ENCODE assay signal across 18 cellular contexts in the genomic region with DNA sequence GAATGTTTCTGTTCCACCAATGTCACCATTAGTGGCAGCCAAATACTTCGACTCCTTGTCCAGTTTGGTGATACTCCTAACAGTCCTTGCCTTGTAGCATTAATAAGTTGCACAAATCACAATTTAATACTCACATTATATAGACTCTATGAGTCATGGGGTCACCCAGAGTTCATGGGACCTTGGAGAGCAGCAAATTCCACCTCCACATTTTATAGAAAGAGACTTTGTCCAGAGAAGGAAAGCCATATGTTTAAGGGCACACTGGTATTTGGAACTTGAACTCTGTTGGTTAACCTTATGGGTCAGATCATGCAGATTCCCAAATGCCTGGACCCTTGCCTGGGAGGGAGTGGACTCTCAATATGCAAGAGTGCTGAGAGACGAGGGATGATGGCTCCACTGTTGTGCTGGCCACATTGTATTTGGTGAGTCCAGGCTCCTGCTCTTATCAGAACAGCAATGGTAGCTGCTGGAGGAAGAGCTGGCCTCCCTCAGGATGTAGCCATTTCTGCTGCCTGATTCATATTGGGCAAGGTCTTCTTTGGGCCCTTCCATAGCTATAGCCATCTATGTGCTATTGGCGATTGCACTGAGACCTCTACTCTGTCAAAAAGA. TPM values are rescaled to one million over a fixed set of nuclear protein-coding genes. Genes with fewer than 3 reads are reported as not detected.
DNase-seq lines count a peak whose midpoint lies in the region; ATAC-seq and TF ChIP-seq lines count a peak whose summit lies in the region.
"Had no signal": no experiment of that assay in that cellular context is flagged by ENCODE, and none has a peak within 500 bp of the region (broad histone marks: within the 10 kb centered on the region; RNA-seq: fewer than 3 reads in every experiment).

No MANE protein-coding gene starts in this region.

- H3K27me3 ChIP-seq in PC-9 (ENCODE audit: insufficient read depth, low read depth): no peaks in the 10 kb centered on the region
- H3K27me3 ChIP-seq: sigmoid colon, uterus had no signal

- no peaks in the 10 kb centered on the region for H4K20me1 ChIP-seq in PC-9 (ENCODE audit: insufficient read depth)

- H2AFZ ChIP-seq in PC-9: no peak overlapping the region

- no peaks in the 10 kb centered on the region for H3K9me2 ChIP-seq in PC-9 (ENCODE audit: insufficient read depth)

- no peak overlapping the region for H3K4me2 ChIP-seq in PC-9

- CTCF ChIA-PET in HEK293 (lab: Yijun Ruan, JAX): no interaction called here
- CTCF ChIA-PET in PC-9 (lab: Charles Lee): interaction anchor here (0.6 kb wide), 1 partner anchor 79 kb away, joined by 4 read pairs; no protein-coding TSS in a partner anchor

- H3K4me3 ChIP-seq in HEK293 (ENCODE audit: low read depth, low read length) (no peak overlapping the region), PC-9 (no peak overlapping the region), choroid plexus epithelial cell (ENCODE audit: low read depth, low read length) (no peak overlapping the region)
- H3K4me3 ChIP-seq: lung, sigmoid colon, uterus had no signal

- no TSS peak for BruUV-seq in PC-9 (replicated peaks; lab: Mats Ljungman, UMichigan)

- TF ChIP-seq CTCF in HEK293 (tag by site-specific recombination; IDR thresholded peaks at IDR 0.05) (no peak), PC-9 (conservative IDR thresholded peaks at IDR 0.05) (no peak), choroid plexus epithelial cell (conservative IDR thresholded peaks at IDR 0.05; ENCODE audit: low read depth, low read length) (no peak)

- H3K4me1 ChIP-seq in HEK293 (ENCODE audit: control insufficient read depth, insufficient read depth, low read length) (no peaks in the 10 kb centered on the region), PC-9 (replicated peaks; ENCODE audit: insufficient read depth) (peaks cover 12% of the 10 kb centered on the region)
- H3K4me1 ChIP-seq: sigmoid colon, uterus had no signal

- H3K9me3 ChIP-seq in HEK293 (ENCODE audit: control insufficient read depth, insufficient read depth, low read depth, low read length) (no peaks in the 10 kb centered on the region), PC-9 (ENCODE audit: insufficient read depth, low read depth) (no peaks in the 10 kb centered on the region)
- H3K9me3 ChIP-seq: sigmoid colon, uterus had no signal

- POLR2A ChIA-PET in HEK293 (lab: Yijun Ruan, JAX) (no interaction called here), PC-9 (lab: Charles Lee; ENCODE audit: unreplicated experiment) (no interaction called here)

- H3K36me3 ChIP-seq in HEK293 (ENCODE audit: control insufficient read depth in 2 of 2, insufficient read depth in 1 of 2, low read length in 2 of 2) (no peaks in the 10 kb centered on the region), PC-9 (ENCODE audit: low read depth) (no peaks in the 10 kb centered on the region)
- H3K36me3 ChIP-seq: sigmoid colon, uterus had no signal

- H3K79me2 ChIP-seq in PC-9 (ENCODE audit: low read depth): no peaks in the 10 kb centered on the region

- no peaks in the 10 kb centered on the region for H3F3A ChIP-seq in PC-9 (ENCODE audit: insufficient read depth, low read depth)

- no peak overlapping the region for H3K27ac ChIP-seq in HEK293 (ENCODE audit: extremely low read depth, low read depth, low read length)
- H3K27ac ChIP-seq in PC-9: no peak overlapping the region
- H3K27ac ChIP-seq: sigmoid colon, uterus had no signal

- DNase-seq in PC-9 (peak; percentile 16 to 69), choroid plexus epithelial cell (ENCODE audit: low read depth) (peak; percentile 15), renal cortical epithelial cell (ENCODE audit: low read depth) (peak; percentile 7), T-helper 9 cell (no peak)
- DNase-seq: activated CD8-positive, alpha-beta memory T cell treated with anti-CD3 and anti-CD28 coated beads, Interleukin-2, amount 10 ng/mL, durations not matched to agents 7 days and 5 days; activated naive CD4-positive, alpha-beta T cell treated with Interleukin-2 at 50 U/mL for 16 hours; CD4-positive, alpha-beta memory T cell; NCI-H1105; nephron progenitor cell; sigmoid colon; stimulated activated naive CD4-positive, alpha-beta T cell treated with Interleukin-2 at 50 U/mL for 16 hours; SW 1271; uterus had no signal

- intact Hi-C loops in PC-9 (cut with micrococcal nuclease; ENCODE audit: unreplicated experiment): no loop called here

- ATAC-seq in HG02870 (IDR thresholded peaks at IDR 0.05; ENCODE audit: unreplicated experiment) (no peak), GM18502 (IDR thresholded peaks at IDR 0.05; ENCODE audit: poor library complexity, unreplicated experiment) (no peak)
- ATAC-seq: activated CD8-positive, alpha-beta memory T cell treated with anti-CD3 and anti-CD28 coated beads, Interleukin-2, amount 10 ng/mL, durations not matched to agents 7 days and 5 days; WTC11 had no signal

TF ChIP-seq in HEK293, 187 proteins besides CTCF, POLR2A, EP300 and RAD21:
- TF ChIP-seq, protein P1, sequence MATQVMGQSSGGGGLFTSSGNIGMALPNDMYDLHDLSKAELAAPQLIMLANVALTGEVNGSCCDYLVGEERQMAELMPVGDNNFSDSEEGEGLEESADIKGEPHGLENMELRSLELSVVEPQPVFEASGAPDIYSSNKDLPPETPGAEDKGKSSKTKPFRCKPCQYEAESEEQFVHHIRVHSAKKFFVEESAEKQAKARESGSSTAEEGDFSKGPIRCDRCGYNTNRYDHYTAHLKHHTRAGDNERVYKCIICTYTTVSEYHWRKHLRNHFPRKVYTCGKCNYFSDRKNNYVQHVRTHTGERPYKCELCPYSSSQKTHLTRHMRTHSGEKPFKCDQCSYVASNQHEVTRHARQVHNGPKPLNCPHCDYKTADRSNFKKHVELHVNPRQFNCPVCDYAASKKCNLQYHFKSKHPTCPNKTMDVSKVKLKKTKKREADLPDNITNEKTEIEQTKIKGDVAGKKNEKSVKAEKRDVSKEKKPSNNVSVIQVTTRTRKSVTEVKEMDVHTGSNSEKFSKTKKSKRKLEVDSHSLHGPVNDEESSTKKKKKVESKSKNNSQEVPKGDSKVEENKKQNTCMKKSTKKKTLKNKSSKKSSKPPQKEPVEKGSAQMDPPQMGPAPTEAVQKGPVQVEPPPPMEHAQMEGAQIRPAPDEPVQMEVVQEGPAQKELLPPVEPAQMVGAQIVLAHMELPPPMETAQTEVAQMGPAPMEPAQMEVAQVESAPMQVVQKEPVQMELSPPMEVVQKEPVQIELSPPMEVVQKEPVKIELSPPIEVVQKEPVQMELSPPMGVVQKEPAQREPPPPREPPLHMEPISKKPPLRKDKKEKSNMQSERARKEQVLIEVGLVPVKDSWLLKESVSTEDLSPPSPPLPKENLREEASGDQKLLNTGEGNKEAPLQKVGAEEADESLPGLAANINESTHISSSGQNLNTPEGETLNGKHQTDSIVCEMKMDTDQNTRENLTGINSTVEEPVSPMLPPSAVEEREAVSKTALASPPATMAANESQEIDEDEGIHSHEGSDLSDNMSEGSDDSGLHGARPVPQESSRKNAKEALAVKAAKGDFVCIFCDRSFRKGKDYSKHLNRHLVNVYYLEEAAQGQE (tag by site-specific recombination; IDR thresholded peaks at IDR 0.05): peak; percentile 96
- TF ChIP-seq ZNF701 (tag by site-specific recombination; IDR thresholded peaks at IDR 0.05) (no peak), BCL11A (tag by site-specific recombination; IDR thresholded peaks at IDR 0.05; ENCODE audit: low read depth) (no peak)

RNA-seq across cellular contexts. Expression of gene DNAJC6, which starts 30.6 kb away (rescaled TPM):
- total RNA-seq in PC-9 (2021): 11.2 and 15.6 TPM in 2 replicates
- 11.3 and 39.9 TPM in 2 replicates for total RNA-seq in renal cortical epithelial cell
